ENCODE assay signal across 1 cellular context in genomic region chr2:73987109-73987947, GRCh38.
TF ChIP-seq lines count a peak whose summit lies in the region.

No MANE protein-coding gene starts in this region.

TF ChIP-seq in HepG2, 621 proteins besides CTCF, POLR2A, EP300 and RAD21 (continued from another document):
- TF ChIP-seq ZNF609 (CRISPR knock-in tag; IDR thresholded peaks at IDR 0.05; ENCODE audit: borderline replicate concordance) (peak; percentile 25; the same call in 1 of the 2 replicates), SP2 (CRISPR knock-in tag; IDR thresholded peaks at IDR 0.05) (0 out of 2 replicates have a peak, but pooled peaks have one; percentile 21), ZBTB1 (CRISPR knock-in tag; IDR thresholded peaks at IDR 0.05; ENCODE audit: borderline replicate concordance) (no peak), ZBTB38 (CRISPR knock-in tag; IDR thresholded peaks at IDR 0.05) (peak; percentile 96), ZFP82 (CRISPR knock-in tag; IDR thresholded peaks at IDR 0.05; ENCODE audit: borderline replicate concordance) (no peak), REST (IDR thresholded peaks at IDR 0.05; ENCODE audit: borderline replicate concordance in 1 of 2, low read depth in 1 of 2, low read length in 2 of 2) (peak; percentile 36 to 81), SALL1 (CRISPR knock-in tag; IDR thresholded peaks at IDR 0.05) (0 out of 2 replicates have a peak, but pooled peaks have one; percentile 23), ZNF205 (CRISPR knock-in tag; IDR thresholded peaks at IDR 0.05) (0 out of 2 replicates have a peak, but pooled peaks have one; percentile 10)
